In the genomic region with DNA sequence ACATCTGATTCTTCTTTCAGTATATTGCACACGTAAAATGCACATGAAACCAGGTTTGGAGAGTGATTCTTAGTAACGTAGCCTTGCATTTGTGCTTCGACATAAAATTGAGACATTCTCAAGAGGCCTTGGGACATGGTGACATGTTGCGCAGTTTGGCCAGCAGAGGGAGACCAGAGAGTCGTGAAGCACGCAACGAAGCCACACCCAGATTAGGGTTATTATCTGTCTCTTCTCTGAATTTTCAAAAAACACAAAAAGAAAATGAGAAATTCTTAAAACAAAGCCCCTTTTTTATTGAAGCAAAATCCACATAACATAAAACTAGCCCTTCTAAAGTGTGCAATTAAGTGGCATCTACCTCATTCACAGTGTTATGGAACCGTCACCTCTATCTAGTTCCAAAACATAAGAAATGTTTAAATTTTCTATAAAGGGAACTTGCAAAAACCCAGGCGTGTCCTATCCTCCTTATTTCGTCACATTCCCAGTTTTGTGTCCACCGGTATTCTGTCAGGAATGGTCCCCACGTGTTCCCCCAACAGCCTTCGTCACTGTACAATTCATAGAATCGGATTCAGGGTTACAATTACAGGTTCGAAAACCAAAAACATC, we compare ENCODE assay signal across 1 cellular context.
TF ChIP-seq lines count a peak whose summit lies in the region.

No MANE protein-coding gene starts in this region.

TF ChIP-seq in HEK293, 187 proteins besides CTCF, POLR2A, EP300 and RAD21 (continued from another document):
- TF ChIP-seq, protein P1, sequence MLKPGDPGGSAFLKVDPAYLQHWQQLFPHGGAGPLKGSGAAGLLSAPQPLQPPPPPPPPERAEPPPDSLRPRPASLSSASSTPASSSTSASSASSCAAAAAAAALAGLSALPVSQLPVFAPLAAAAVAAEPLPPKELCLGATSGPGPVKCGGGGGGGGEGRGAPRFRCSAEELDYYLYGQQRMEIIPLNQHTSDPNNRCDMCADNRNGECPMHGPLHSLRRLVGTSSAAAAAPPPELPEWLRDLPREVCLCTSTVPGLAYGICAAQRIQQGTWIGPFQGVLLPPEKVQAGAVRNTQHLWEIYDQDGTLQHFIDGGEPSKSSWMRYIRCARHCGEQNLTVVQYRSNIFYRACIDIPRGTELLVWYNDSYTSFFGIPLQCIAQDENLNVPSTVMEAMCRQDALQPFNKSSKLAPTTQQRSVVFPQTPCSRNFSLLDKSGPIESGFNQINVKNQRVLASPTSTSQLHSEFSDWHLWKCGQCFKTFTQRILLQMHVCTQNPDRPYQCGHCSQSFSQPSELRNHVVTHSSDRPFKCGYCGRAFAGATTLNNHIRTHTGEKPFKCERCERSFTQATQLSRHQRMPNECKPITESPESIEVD (tag by site-specific recombination; IDR thresholded peaks at IDR 0.05) = 0 out of 2 replicates have a peak, but pooled peaks have one; percentile 24
- TF ChIP-seq ZNF629 (tag by site-specific recombination; IDR thresholded peaks at IDR 0.05) = no peak
- no peak for TF ChIP-seq ZNF2 (tag by site-specific recombination; IDR thresholded peaks at IDR 0.05)
- TF ChIP-seq SETDB1 (IDR thresholded peaks at IDR 0.05; ENCODE audit: insufficient read length, low read length) = peak; percentile 53
- peak; percentile 37; the same call in 1 of the 2 replicates for TF ChIP-seq KLF9 (tag by site-specific recombination; IDR thresholded peaks at IDR 0.05; ENCODE audit: low read depth)
- no peak for TF ChIP-seq ZNF37A (tag by site-specific recombination; IDR thresholded peaks at IDR 0.05)
- no peak for TF ChIP-seq EGR2 (tag by site-specific recombination; IDR thresholded peaks at IDR 0.05; ENCODE audit: low read depth)
- TF ChIP-seq KLF1 (tag by site-specific recombination; IDR thresholded peaks at IDR 0.05) = peak; percentile 26; the same call in 1 of the 2 replicates
- TF ChIP-seq ZNF266 (tag by site-specific recombination; IDR thresholded peaks at IDR 0.05; ENCODE audit: low read depth) = no peak
- TF ChIP-seq ZNF654 (tag by site-specific recombination; IDR thresholded peaks at IDR 0.05; ENCODE audit: low read depth) = peak; percentile 70
- TF ChIP-seq BCL6B (tag by site-specific recombination; IDR thresholded peaks at IDR 0.05) = no peak
- no peak for TF ChIP-seq SALL2 (tag by site-specific recombination; IDR thresholded peaks at IDR 0.05; ENCODE audit: borderline replicate concordance)
- no peak for TF ChIP-seq ZNF626 (tag by site-specific recombination; IDR thresholded peaks at IDR 0.05)
- no peak for TF ChIP-seq ZNF404 (tag by site-specific recombination; IDR thresholded peaks at IDR 0.05)
- peak; percentile 43; the same call in 1 of the 2 replicates for TF ChIP-seq ZNF366 (tag by site-specific recombination; conservative IDR thresholded peaks at IDR 0.05)
- TF ChIP-seq ZNF202 (tag by site-specific recombination; IDR thresholded peaks at IDR 0.05; ENCODE audit: borderline replicate concordance) = no peak
- TF ChIP-seq KLF10 (tag by site-specific recombination; IDR thresholded peaks at IDR 0.05) = no peak
- peak; percentile 65; the same call in 1 of the 2 replicates for TF ChIP-seq KLF7 (tag by site-specific recombination; IDR thresholded peaks at IDR 0.05; ENCODE audit: borderline replicate concordance)
- no peak for TF ChIP-seq ZNF548 (tag by site-specific recombination; IDR thresholded peaks at IDR 0.05)
- no peak for TF ChIP-seq ZNF426 (tag by site-specific recombination; IDR thresholded peaks at IDR 0.05)
- TF ChIP-seq ZNF596 (tag by site-specific recombination; IDR thresholded peaks at IDR 0.05) = no peak
- TF ChIP-seq ZEB2 (tag by site-specific recombination; IDR thresholded peaks at IDR 0.05) = no peak
- no peak for TF ChIP-seq ZSCAN23 (tag by site-specific recombination; IDR thresholded peaks at IDR 0.05)
- TF ChIP-seq ZBTB8A (tag by site-specific recombination; IDR thresholded peaks at IDR 0.05) = peak; percentile 91
- no peak for TF ChIP-seq ZBTB1 (tag by site-specific recombination; IDR thresholded peaks at IDR 0.05)
